Comparison of ENCODE assay signal across 9 cellular contexts in the genomic region with DNA sequence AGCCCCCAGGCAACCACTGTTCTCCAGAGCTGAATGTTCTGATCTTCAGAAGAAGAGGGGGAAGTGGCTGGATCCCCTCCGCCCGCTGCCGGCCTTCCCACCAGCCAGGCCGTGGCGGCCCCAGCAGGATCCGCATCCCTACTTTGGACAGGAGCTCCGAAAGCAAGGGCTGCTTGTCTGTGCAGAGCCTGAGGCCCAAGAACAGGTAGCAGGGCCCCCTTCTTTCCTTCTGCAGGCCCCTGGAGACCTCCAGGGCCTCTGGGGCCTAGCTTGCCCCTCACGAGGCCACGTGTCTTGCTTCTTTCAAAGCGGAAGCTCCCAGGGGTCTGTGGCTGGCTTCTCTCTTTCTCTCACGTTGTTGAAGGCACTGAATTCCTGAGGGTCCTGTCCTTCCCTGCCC. TPM values are rescaled to one million over a fixed set of nuclear protein-coding genes. Genes with fewer than 3 reads are reported as not detected.
A peak's percentile ranks its signal among the peaks of the same experiment; 100 is the strongest.
DNase-seq lines count a peak whose midpoint lies in the region; ATAC-seq lines count a peak whose summit lies in the region.
"Had no signal": no experiment of that assay in that cellular context is flagged by ENCODE, and none has a peak within 500 bp of the region (broad histone marks: within the 10 kb centered on the region; RNA-seq: fewer than 3 reads in every experiment).

No MANE protein-coding gene starts in this region.

- H3K27me3 Mint-ChIP-seq in CD4-positive, CD25-positive, alpha-beta regulatory T cell: no peaks in the 10 kb centered on the region
- H3K27me3 Mint-ChIP-seq in activated naive CD8-positive, alpha-beta T cell treated with anti-CD3 and anti-CD28 coated beads, Interleukin-2, amount 10 ng/mL, durations not matched to agents 7 days and 5 days: no peaks in the 10 kb centered on the region
- peaks cover 0 to 2% (median 0%) of the 10 kb centered on the region in 5 donors for H3K27me3 Mint-ChIP-seq in naive thymus-derived CD8-positive, alpha-beta T cell

- H3K36me3 ChIP-seq in CD4-positive, CD25-positive, alpha-beta regulatory T cell (ENCODE audit: control insufficient read depth, insufficient read depth, low read length): no peaks in the 10 kb centered on the region

- H3K9me3 Mint-ChIP-seq in CD4-positive, CD25-positive, alpha-beta regulatory T cell: peaks cover 0 to 4% (median 0%) of the 10 kb centered on the region in 7 donors
- H3K9me3 Mint-ChIP-seq in activated naive CD8-positive, alpha-beta T cell treated with anti-CD3 and anti-CD28 coated beads, Interleukin-2, amount 10 ng/mL, durations not matched to agents 7 days and 5 days: peaks cover 2% of the 10 kb centered on the region
- peaks cover 0 to 12% (median 0%) of the 10 kb centered on the region in 9 donors for H3K9me3 Mint-ChIP-seq in naive thymus-derived CD8-positive, alpha-beta T cell

- peaks cover 31% of the 10 kb centered on the region for H3K4me1 ChIP-seq in CD4-positive, CD25-positive, alpha-beta regulatory T cell (ENCODE audit: control insufficient read depth, insufficient read depth, low read length, poor library complexity, severe bottlenecking)

- no peak overlapping the region for H3K4me3 ChIP-seq in CD4-positive, CD25-positive, alpha-beta regulatory T cell (ENCODE audit: low read depth, low read length)

- H3K9me3 ChIP-seq in CD4-positive, CD25-positive, alpha-beta regulatory T cell (ENCODE audit: control insufficient read depth in 2 of 2, low read length in 2 of 2): no peaks in the 10 kb centered on the region

- H3K27me3 ChIP-seq in CD4-positive, CD25-positive, alpha-beta regulatory T cell (ENCODE audit: control insufficient read depth, insufficient read depth, low read length): no peaks in the 10 kb centered on the region

- POLR2A ChIA-PET in activated naive CD8-positive, alpha-beta T cell treated with anti-CD3 and anti-CD28 coated beads, Interleukin-2, amount 10 ng/mL, durations not matched to agents 7 days and 5 days (lab: Charles Lee): interaction anchor here (0.7 to 1.4 kb wide), 5 partner anchors 13 to 185 kb away, joined by 3 to 4 read pairs (median 3); a partner anchor contains a TSS
- POLR2A ChIA-PET in naive thymus-derived CD8-positive, alpha-beta T cell (lab: Charles Lee): interaction anchor here (0.7 to 1.2 kb wide), 3 partner anchors 60 to 141 kb away, joined by 3 to 5 read pairs (median 4); a partner anchor contains a TSS

- H3K4me1 Mint-ChIP-seq in CD4-positive, CD25-positive, alpha-beta regulatory T cell: peaks cover 16 to 47% (median 27%) of the 10 kb centered on the region in 4 donors
- H3K4me1 Mint-ChIP-seq in activated naive CD8-positive, alpha-beta T cell treated with anti-CD3 and anti-CD28 coated beads, Interleukin-2, amount 10 ng/mL, durations not matched to agents 7 days and 5 days: peaks cover 33% of the 10 kb centered on the region
- H3K4me1 Mint-ChIP-seq in naive thymus-derived CD8-positive, alpha-beta T cell: peaks cover 10 to 56% (median 49%) of the 10 kb centered on the region in 4 donors

- no peak for ATAC-seq in CD4-positive, CD25-positive, alpha-beta regulatory T cell (ENCODE audit: low read depth in 2 of 2)
- ATAC-seq in GM21737 (IDR thresholded peaks at IDR 0.05; ENCODE audit: unreplicated experiment): peak; percentile 23
- ATAC-seq in activated naive CD8-positive, alpha-beta T cell treated with anti-CD3 and anti-CD28 coated beads, Interleukin-2, amount 10 ng/mL, durations not matched to agents 7 days and 5 days (ENCODE audit: low read depth): no peak
- ATAC-seq in naive thymus-derived CD8-positive, alpha-beta T cell: no peak

- peak overlapping the region; percentile 72 to 90 (median 82) for H3K4me3 Mint-ChIP-seq in CD4-positive, CD25-positive, alpha-beta regulatory T cell
- peak overlapping the region; percentile 75 for H3K4me3 Mint-ChIP-seq in activated naive CD8-positive, alpha-beta T cell treated with anti-CD3 and anti-CD28 coated beads, Interleukin-2, amount 10 ng/mL, durations not matched to agents 7 days and 5 days
- H3K4me3 Mint-ChIP-seq in naive thymus-derived CD8-positive, alpha-beta T cell: peak overlapping the region; percentile 71 to 86 (median 80)

- DNase-seq in CD4-positive, CD25-positive, alpha-beta regulatory T cell: no peak
- DNase-seq in activated naive CD8-positive, alpha-beta T cell treated with anti-CD3 and anti-CD28 coated beads, Interleukin-2, amount 10 ng/mL, durations not matched to agents 7 days and 5 days: no peak
- no peak for DNase-seq in naive thymus-derived CD8-positive, alpha-beta T cell
- DNase-seq in iPS-NIHi7 (ENCODE audit: extremely low spot score) (no peak), SHP77 (lab: John Stamatoyannopoulos, UW) (no peak), NCI-H524 (lab: John Stamatoyannopoulos, UW) (no peak), epidermal melanocyte (ENCODE audit: insufficient read length, low spot score) (no peak)
- DNase-seq: NCI-H510A had no signal

- H3K27ac ChIP-seq in CD4-positive, CD25-positive, alpha-beta regulatory T cell (ENCODE audit: insufficient read depth, low read length, poor library complexity, severe bottlenecking): peak overlapping the region; percentile 73

- peak overlapping the region; percentile 94 for H3K27ac Mint-ChIP-seq in CD4-positive, CD25-positive, alpha-beta regulatory T cell
- H3K27ac Mint-ChIP-seq in activated naive CD8-positive, alpha-beta T cell treated with anti-CD3 and anti-CD28 coated beads, Interleukin-2, amount 10 ng/mL, durations not matched to agents 7 days and 5 days: peak overlapping the region; percentile 90
- H3K27ac Mint-ChIP-seq in naive thymus-derived CD8-positive, alpha-beta T cell: peak overlapping the region; percentile 89 to 97 (median 94)

- no peaks in the 10 kb centered on the region for H3K36me3 Mint-ChIP-seq in CD4-positive, CD25-positive, alpha-beta regulatory T cell
- H3K36me3 Mint-ChIP-seq in activated naive CD8-positive, alpha-beta T cell treated with anti-CD3 and anti-CD28 coated beads, Interleukin-2, amount 10 ng/mL, durations not matched to agents 7 days and 5 days: no peaks in the 10 kb centered on the region
- no peaks in the 10 kb centered on the region for H3K36me3 Mint-ChIP-seq in naive thymus-derived CD8-positive, alpha-beta T cell

RNA-seq across cellular contexts. Expression of a gene that starts 13.2 kb away (rescaled TPM):
- total RNA-seq in CD4-positive, CD25-positive, alpha-beta regulatory T cell: not detected
- under 1 TPM in 1 of 4 donors, not detected in 3; 0.44 TPM for polyA plus RNA-seq in CD4-positive, CD25-positive, alpha-beta regulatory T cell
- under 1 TPM in 1 of 2 experiments, not detected in 1; 0.28 TPM for total RNA-seq in activated naive CD8-positive, alpha-beta T cell treated with anti-CD3 and anti-CD28 coated beads, Interleukin-2, amount 10 ng/mL, durations not matched to agents 7 days and 5 days
- not detected for total RNA-seq in naive thymus-derived CD8-positive, alpha-beta T cell
- under 1 TPM in 1 of 3 donors, not detected in 2; 0.13 TPM for polyA plus RNA-seq in naive thymus-derived CD8-positive, alpha-beta T cell

RNA-seq across cellular contexts. Expression of a gene that starts 19.1 kb away (rescaled TPM):
- 4.5 TPM for total RNA-seq in CD4-positive, CD25-positive, alpha-beta regulatory T cell
- 1 to 10 TPM in 2 of 4 donors, under 1 TPM in 2; 0.27 to 3.4 (median 1.4) TPM for polyA plus RNA-seq in CD4-positive, CD25-positive, alpha-beta regulatory T cell
- total RNA-seq in activated naive CD8-positive, alpha-beta T cell treated with anti-CD3 and anti-CD28 coated beads, Interleukin-2, amount 10 ng/mL, durations not matched to agents 7 days and 5 days: 1 to 10 TPM; 2.6 to 3.9 TPM
- total RNA-seq in naive thymus-derived CD8-positive, alpha-beta T cell: 1 to 10 TPM; 3.8 to 6.4 TPM
- 1 to 10 TPM in 2 of 3 donors, under 1 TPM in 1; 0.50 to 3.6 (median 1.7) TPM for polyA plus RNA-seq in naive thymus-derived CD8-positive, alpha-beta T cell
